In genomic region chr22:40414306-40414705, GRCh38 we compare ENCODE assay signal across 12 cellular contexts. TPM values are rescaled to one million over a fixed set of nuclear protein-coding genes. Genes with fewer than 3 reads are reported as not detected.
DNase-seq lines count a peak whose midpoint lies in the region; ATAC-seq and TF ChIP-seq lines count a peak whose summit lies in the region.
"Had no signal": no experiment of that assay in that cellular context is flagged by ENCODE, and none has a peak within 500 bp of the region (broad histone marks: within the 10 kb centered on the region; RNA-seq: fewer than 3 reads in every experiment).

No MANE protein-coding gene starts in this region.

- peak overlapping the region; percentile 95 for H3K27ac ChIP-seq in SU-DHL-6 (ENCODE audit: low read depth, low read length)
- H3K27ac ChIP-seq: thoracic aorta had no signal

- H3K9me3 ChIP-seq in SU-DHL-6 (ENCODE audit: insufficient read depth, low read length): no peaks in the 10 kb centered on the region
- H3K9me3 ChIP-seq: thoracic aorta had no signal

- H3K9ac ChIP-seq in SU-DHL-6 (ENCODE audit: low read length): peak overlapping the region; percentile 58

- H3K4me3 Mint-ChIP-seq in activated CD4-positive, alpha-beta T cell treated with anti-CD3 and anti-CD28 coated beads, Interleukin-2, amount 10 ng/mL, durations not matched to agents 24 days and 14 days: no peak overlapping the region
- H3K4me3 Mint-ChIP-seq in stimulated activated memory B cell treated with anti-CD40 and anti-IgM and Interleukin-4, amounts not matched to agents 10 μg/mL and 1 μg/mL and 100 μg/mL, for 72 hours: peak overlapping the region; percentile 57

- no peak for TF ChIP-seq CTCF in SU-DHL-6 (IDR thresholded peaks at IDR 0.05; ENCODE audit: insufficient read depth, low read length, poor library complexity, severe bottlenecking)
- TF ChIP-seq CTCF in fibroblast of the aortic adventitia (IDR thresholded peaks at IDR 0.05; ENCODE audit: insufficient read depth, low read length): no peak

- intact Hi-C loops in activated CD4-positive, alpha-beta T cell treated with anti-CD3 and anti-CD28 coated beads, Interleukin-2, amount 10 ng/mL, durations not matched to agents 24 days and 14 days (cut with micrococcal nuclease): no loop called here

- ATAC-seq in stimulated activated memory B cell treated with anti-CD40 and anti-IgM and Interleukin-4, amounts not matched to agents 10 μg/mL and 1 μg/mL and 100 μg/mL, for 72 hours: peak; percentile 1
- ATAC-seq in HG03108 (IDR thresholded peaks at IDR 0.05; ENCODE audit: unreplicated experiment) (no peak), GM21723 (IDR thresholded peaks at IDR 0.05; ENCODE audit: unreplicated experiment) (no peak)

- no peak for DNase-seq in activated CD4-positive, alpha-beta T cell treated with anti-CD3 and anti-CD28 coated beads, Interleukin-2, amount 10 ng/mL, durations not matched to agents 24 days and 14 days
- no peak for DNase-seq in activated CD4-positive, alpha-beta T cell treated with anti-CD3 and anti-CD28 coated beads for 4 hours
- peak; percentile 9 for DNase-seq in fibroblast of the aortic adventitia (ENCODE audit: low read depth)
- DNase-seq in stimulated activated CD8-positive, alpha-beta memory T cell treated with anti-CD3 and anti-CD28 coated beads, Interleukin-4, amount 100 ng/mL, for 48 hours: no peak
- DNase-seq: activated T-cell treated with anti-CD3 and anti-CD28 coated beads for 4 hours; NCI-H2227 treated with DMSO at 0.1 percent for 48 hours; stimulated activated CD4-positive, alpha-beta T cell treated with anti-CD3 and anti-CD28 coated beads, Interleukin-1b, Interleukin-23, amount 100 ng/mL, for 48 hours had no signal

- H3K27me3 ChIP-seq in SU-DHL-6 (ENCODE audit: low read length): no peaks in the 10 kb centered on the region

- H3K4me3 ChIP-seq in SU-DHL-6 (ENCODE audit: insufficient read depth, low read length, poor library complexity, severe bottlenecking) (peak overlapping the region; percentile 25), fibroblast of the aortic adventitia (ENCODE audit: low read depth, low read length) (no peak overlapping the region)
- H3K4me3 ChIP-seq: thoracic aorta had no signal

- no peaks in the 10 kb centered on the region for H3K36me3 ChIP-seq in SU-DHL-6 (ENCODE audit: low read length)

- peaks cover 86% of the 10 kb centered on the region for H3F3A ChIP-seq in SU-DHL-6 (ENCODE audit: insufficient read depth)

- no peaks in the 10 kb centered on the region for H3K9me2 ChIP-seq in SU-DHL-6 (replicated peaks; ENCODE audit: insufficient read depth, low read length)

- peak overlapping the region; percentile 50 for H3K27ac Mint-ChIP-seq in activated CD4-positive, alpha-beta T cell treated with anti-CD3 and anti-CD28 coated beads, Interleukin-2, amount 10 ng/mL, durations not matched to agents 24 days and 14 days
- H3K27ac Mint-ChIP-seq in stimulated activated memory B cell treated with anti-CD40 and anti-IgM and Interleukin-4, amounts not matched to agents 10 μg/mL and 1 μg/mL and 100 μg/mL, for 72 hours: peak overlapping the region; percentile 80

- H4K20me1 ChIP-seq in SU-DHL-6 (ENCODE audit: low read depth, low read length): no peaks in the 10 kb centered on the region

- H3K9me3 Mint-ChIP-seq in activated CD4-positive, alpha-beta T cell treated with anti-CD3 and anti-CD28 coated beads, Interleukin-2, amount 10 ng/mL, durations not matched to agents 24 days and 14 days: no peaks in the 10 kb centered on the region
- H3K9me3 Mint-ChIP-seq in stimulated activated memory B cell treated with anti-CD40 and anti-IgM and Interleukin-4, amounts not matched to agents 10 μg/mL and 1 μg/mL and 100 μg/mL, for 72 hours: peaks cover 2% of the 10 kb centered on the region

- H3K79me2 ChIP-seq in SU-DHL-6 (ENCODE audit: insufficient read depth, low read length): no peaks in the 10 kb centered on the region; the same call in 1 of the 2 replicates

- H3K27me3 Mint-ChIP-seq in activated CD4-positive, alpha-beta T cell treated with anti-CD3 and anti-CD28 coated beads, Interleukin-2, amount 10 ng/mL, durations not matched to agents 24 days and 14 days: no peaks in the 10 kb centered on the region
- no peaks in the 10 kb centered on the region for H3K27me3 Mint-ChIP-seq in stimulated activated memory B cell treated with anti-CD40 and anti-IgM and Interleukin-4, amounts not matched to agents 10 μg/mL and 1 μg/mL and 100 μg/mL, for 72 hours

- H3K36me3 Mint-ChIP-seq in activated CD4-positive, alpha-beta T cell treated with anti-CD3 and anti-CD28 coated beads, Interleukin-2, amount 10 ng/mL, durations not matched to agents 24 days and 14 days (ENCODE audit: low read depth): peaks cover 40% of the 10 kb centered on the region
- H3K36me3 Mint-ChIP-seq in stimulated activated memory B cell treated with anti-CD40 and anti-IgM and Interleukin-4, amounts not matched to agents 10 μg/mL and 1 μg/mL and 100 μg/mL, for 72 hours: peaks cover 45% of the 10 kb centered on the region

- H3K4me1 Mint-ChIP-seq in activated CD4-positive, alpha-beta T cell treated with anti-CD3 and anti-CD28 coated beads, Interleukin-2, amount 10 ng/mL, durations not matched to agents 24 days and 14 days: peaks cover 18% of the 10 kb centered on the region
- H3K4me1 Mint-ChIP-seq in stimulated activated memory B cell treated with anti-CD40 and anti-IgM and Interleukin-4, amounts not matched to agents 10 μg/mL and 1 μg/mL and 100 μg/mL, for 72 hours: peaks cover 42% of the 10 kb centered on the region

- H3K4me2 ChIP-seq in SU-DHL-6 (ENCODE audit: low read depth, low read length, poor library complexity, severe bottlenecking): peak overlapping the region; percentile 61

- no peak overlapping the region for H2AFZ ChIP-seq in SU-DHL-6 (ENCODE audit: low read depth, low read length, severe bottlenecking)

RNA-seq across cellular contexts. Expression of gene SGSM3, which starts 43.9 kb away (rescaled TPM):
- total RNA-seq in activated CD4-positive, alpha-beta T cell treated with anti-CD3 and anti-CD28 coated beads, Interleukin-2, amount 10 ng/mL, durations not matched to agents 24 days and 14 days: 38.0 and 45.5 TPM in 2 replicates
- total RNA-seq in fibroblast of the aortic adventitia (ENCODE audit: low replicate concordance): 20.2 and 47.0 TPM in 2 replicates
